28 cellular contexts compared by ENCODE assay signal in the genomic region with DNA sequence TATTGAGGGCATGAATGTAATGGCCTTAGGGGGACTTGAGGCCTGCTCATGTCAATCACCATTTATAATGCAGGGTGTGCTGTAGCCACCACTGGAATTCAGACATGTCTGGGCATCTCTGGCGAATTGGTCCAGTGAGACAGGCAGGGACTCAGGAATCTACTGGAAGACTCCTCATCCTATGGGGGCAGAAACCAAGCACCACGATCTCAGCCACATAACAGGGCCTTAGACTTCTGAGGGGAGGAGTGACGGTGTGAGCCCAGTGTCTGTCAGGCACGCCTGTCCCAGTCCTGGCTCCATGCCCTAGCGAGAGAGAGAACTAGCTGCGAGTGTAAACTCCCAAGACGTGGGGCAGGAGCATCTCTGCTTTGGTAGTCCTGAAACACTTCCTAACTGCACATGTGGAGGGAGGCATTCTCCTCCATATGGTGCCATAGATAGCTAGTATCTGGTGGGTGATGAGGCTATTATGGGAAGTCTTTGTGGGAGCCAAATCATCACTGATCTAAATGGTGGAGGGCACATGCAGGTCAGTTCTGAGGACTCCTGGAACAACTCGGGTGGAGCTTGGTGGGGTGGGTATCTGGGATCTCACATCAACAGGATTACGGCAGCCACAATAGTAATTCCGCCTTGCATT. TPM values are rescaled to one million over a fixed set of nuclear protein-coding genes. Genes with fewer than 3 reads are reported as not detected.
A peak's percentile ranks its signal among the peaks of the same experiment; 100 is the strongest.
DNase-seq lines count a peak whose midpoint lies in the region; ATAC-seq and TF ChIP-seq lines count a peak whose summit lies in the region.
"Had no signal": no experiment of that assay in that cellular context is flagged by ENCODE, and none has a peak within 500 bp of the region (broad histone marks: within the 10 kb centered on the region; RNA-seq: fewer than 3 reads in every experiment).

No MANE protein-coding gene starts in this region.

- no peaks in the 10 kb centered on the region for H3K27me3 Mint-ChIP-seq in activated naive CD8-positive, alpha-beta T cell treated with anti-CD3 and anti-CD28 coated beads, Interleukin-2, amount 10 ng/mL, durations not matched to agents 7 days and 5 days
- no peaks in the 10 kb centered on the region for H3K27me3 Mint-ChIP-seq in activated naive CD8-positive, alpha-beta T cell treated with anti-CD3 and anti-CD28 coated beads for 36 hours
- H3K27me3 Mint-ChIP-seq: effector memory CD8-positive, alpha-beta T cell; naive B cell had no signal

- TF ChIP-seq CTCF in mammary epithelial cell (conservative IDR thresholded peaks at IDR 0.05 in 1 of 2, IDR thresholded peaks at IDR 0.05 in 1 of 2; ENCODE audit: extremely low read depth in 1 of 2, insufficient read depth in 1 of 2, low read depth in 1 of 2, low read length in 2 of 2) (no peak), lower lobe of right lung (IDR thresholded peaks at IDR 0.05) (no peak), upper lobe of right lung (IDR thresholded peaks at IDR 0.05) (no peak)

- POLR2A ChIA-PET in activated naive CD8-positive, alpha-beta T cell treated with anti-CD3 and anti-CD28 coated beads, Interleukin-2, amount 10 ng/mL, durations not matched to agents 7 days and 5 days (lab: Charles Lee), result no interaction called here

- no peak for ATAC-seq in activated naive CD8-positive, alpha-beta T cell treated with anti-CD3 and anti-CD28 coated beads, Interleukin-2, amount 10 ng/mL, durations not matched to agents 7 days and 5 days (ENCODE audit: low read depth)
- ATAC-seq in lower lobe of right lung, result no peak
- no peak for ATAC-seq in upper lobe of right lung
- ATAC-seq: activated CD8-positive, alpha-beta T cell treated with anti-CD3 and anti-CD28 coated beads, Interleukin-2, amount 10 ng/mL, durations not matched to agents 7 days and 5 days; effector memory CD8-positive, alpha-beta T cell had no signal

- H3K4me3 ChIP-seq in mammary epithelial cell (replicated peaks in 1 of 3; ENCODE audit: insufficient read depth in 1 of 3, low read depth in 2 of 3, low read length in 3 of 3) (no peak overlapping the region), lower lobe of right lung (no peak overlapping the region), upper lobe of right lung (no peak overlapping the region)
- H3K4me3 ChIP-seq: ascending aorta, BLaER1, Peyer's patch, sigmoid colon, SK-N-MC, tibial artery had no signal

- H3K27ac ChIP-seq in mammary epithelial cell (ENCODE audit: insufficient read depth, low read depth, low read length), result peak overlapping the region; percentile 78
- peak overlapping the region; percentile 61 for H3K27ac ChIP-seq in lower lobe of right lung
- peak overlapping the region; percentile 38 for H3K27ac ChIP-seq in upper lobe of right lung
- H3K27ac ChIP-seq: ascending aorta, BLaER1, parathyroid adenoma, sigmoid colon, SK-N-MC, tibial artery had no signal

- H3K4me1 ChIP-seq in mammary epithelial cell (ENCODE audit: insufficient read depth, low read length) (peaks cover 46% of the 10 kb centered on the region), lower lobe of right lung (peaks cover 31% of the 10 kb centered on the region), upper lobe of right lung (peaks cover 23% of the 10 kb centered on the region)
- H3K4me1 ChIP-seq: ascending aorta, sigmoid colon had no signal

- peak overlapping the region; percentile 11 for H3K27ac Mint-ChIP-seq in activated naive CD8-positive, alpha-beta T cell treated with anti-CD3 and anti-CD28 coated beads, Interleukin-2, amount 10 ng/mL, durations not matched to agents 7 days and 5 days
- H3K27ac Mint-ChIP-seq in activated naive CD8-positive, alpha-beta T cell treated with anti-CD3 and anti-CD28 coated beads for 36 hours, result no peak overlapping the region
- H3K27ac Mint-ChIP-seq: activated CD8-positive, alpha-beta T cell treated with anti-CD3 and anti-CD28 coated beads, Interleukin-2, amount 10 ng/mL, durations not matched to agents 7 days and 5 days; effector memory CD8-positive, alpha-beta T cell had no signal

- in situ Hi-C loops in mammary epithelial cell (cut with MboI; ENCODE audit: low sequenced_read_pairs in 2 of 2), result loop anchor here in 1 of 2 donors (10.0 kb wide), 1 partner anchor 48 kb away; no protein-coding TSS in a partner anchor

- H3K4me1 Mint-ChIP-seq in activated naive CD8-positive, alpha-beta T cell treated with anti-CD3 and anti-CD28 coated beads, Interleukin-2, amount 10 ng/mL, durations not matched to agents 7 days and 5 days, result peaks cover 7% of the 10 kb centered on the region
- no peaks in the 10 kb centered on the region for H3K4me1 Mint-ChIP-seq in activated naive CD8-positive, alpha-beta T cell treated with anti-CD3 and anti-CD28 coated beads for 36 hours

- CTCF ChIA-PET in mammary epithelial cell (lab: Charles Lee; ENCODE audit: low non-redundant PET), result interaction anchor here (0.7 to 1.4 kb wide), 3 partner anchors 31 to 71 kb away, joined by 3 to 13 read pairs (median 7); no protein-coding TSS in a partner anchor

- no peaks in the 10 kb centered on the region for H3K36me3 ChIP-seq in mammary epithelial cell (ENCODE audit: insufficient read depth, low read length)
- H3K36me3 ChIP-seq in lower lobe of right lung, result no peaks in the 10 kb centered on the region
- no peaks in the 10 kb centered on the region for H3K36me3 ChIP-seq in upper lobe of right lung
- H3K36me3 ChIP-seq: ascending aorta, BLaER1, Peyer's patch, sigmoid colon, tibial artery had no signal

- dilution Hi-C loops in mammary epithelial cell (cut with HindIII; ENCODE audit: low sequenced_read_pairs), result no loop called here

- DNase-seq in activated naive CD8-positive, alpha-beta T cell treated with anti-CD3 and anti-CD28 coated beads, Interleukin-2, amount 10 ng/mL, durations not matched to agents 7 days and 5 days, result no peak
- DNase-seq in activated naive CD8-positive, alpha-beta T cell treated with anti-CD3 and anti-CD28 coated beads for 36 hours, result no peak
- DNase-seq in mammary epithelial cell, result peak; percentile 95
- DNase-seq in lower lobe of right lung, result no peak
- DNase-seq in upper lobe of right lung, result no peak
- DNase-seq in SW480 (ENCODE audit: low spot score), result no peak
- no peak for DNase-seq in nucleus accumbens (lab: John Stamatoyannopoulos, UW)
- no peak for DNase-seq in stimulated activated CD4-positive, alpha-beta T cell treated with anti-CD3 and anti-CD28 coated beads, Interleukin-4, amount 100 ng/mL, for 4 hours
- DNase-seq: 8988T; activated CD8-positive, alpha-beta T cell treated with anti-CD3 and anti-CD28 coated beads, Interleukin-2, amount 10 ng/mL, durations not matched to agents 7 days and 5 days; activated naive CD4-positive, alpha-beta T cell treated with Interleukin-2 at 50 U/mL for 16 hours; activated T-cell treated with anti-CD3 and anti-CD28 coated beads, Interleukin-2, amount 50 U/mL, for 1 hour; effector memory CD8-positive, alpha-beta T cell; head of caudate nucleus; naive B cell; NCI-H1105 treated with DMSO at 0.1 percent for 48 hours; NCI-H2107; NCI-H510A; NK-92 treated with Interleukin-12 subunit alpha and Interleukin-12 subunit beta, amount 100 ng/mL, for 24 hours; Peyer's patch; sigmoid colon; stimulated activated naive CD4-positive, alpha-beta T cell had no signal

- intact Hi-C loops in mammary epithelial cell (cut with micrococcal nuclease) (no loop called here), lower lobe of right lung (cut with DNase I) (loop anchor here (5.0 kb wide), 1 partner anchor 70 kb away; no protein-coding TSS in a partner anchor), upper lobe of right lung (cut with DNase I) (loop anchor here (5.0 kb wide), 1 partner anchor 65 kb away; no protein-coding TSS in a partner anchor)

- no peaks in the 10 kb centered on the region for H3K27me3 ChIP-seq in mammary epithelial cell (ENCODE audit: insufficient read depth, low read length)
- H3K27me3 ChIP-seq in lower lobe of right lung (ENCODE audit: low read depth), result no peaks in the 10 kb centered on the region
- no peaks in the 10 kb centered on the region for H3K27me3 ChIP-seq in upper lobe of right lung
- H3K27me3 ChIP-seq: ascending aorta, BLaER1, Peyer's patch, sigmoid colon, tibial artery had no signal

- peak overlapping the region; percentile 33 for H3K9ac ChIP-seq in mammary epithelial cell (ENCODE audit: insufficient read depth, low read length)
- H3K9ac ChIP-seq: BLaER1, parathyroid adenoma had no signal

- H3K4me2 ChIP-seq in mammary epithelial cell (ENCODE audit: insufficient read depth, low read depth, low read length), result peak overlapping the region; percentile 76
- H3K4me2 ChIP-seq: BLaER1 had no signal

- BruUV-seq in mammary epithelial cell (replicated peaks; lab: Mats Ljungman, UMichigan), result no TSS peak

- H3K9me3 ChIP-seq in mammary epithelial cell (replicated peaks; ENCODE audit: insufficient read depth, low read length), result no peaks in the 10 kb centered on the region
- H3K9me3 ChIP-seq in lower lobe of right lung, result no peaks in the 10 kb centered on the region
- H3K9me3 ChIP-seq in upper lobe of right lung, result no peaks in the 10 kb centered on the region
- H3K9me3 ChIP-seq: ascending aorta, BLaER1, Peyer's patch, sigmoid colon, tibial artery had no signal

- H3K79me2 ChIP-seq in mammary epithelial cell (ENCODE audit: insufficient read depth, low read length), result no peaks in the 10 kb centered on the region
- H3K79me2 ChIP-seq: parathyroid adenoma had no signal

- no peak overlapping the region for H3K4me3 Mint-ChIP-seq in activated naive CD8-positive, alpha-beta T cell treated with anti-CD3 and anti-CD28 coated beads, Interleukin-2, amount 10 ng/mL, durations not matched to agents 7 days and 5 days
- H3K4me3 Mint-ChIP-seq in activated naive CD8-positive, alpha-beta T cell treated with anti-CD3 and anti-CD28 coated beads for 36 hours, result no peak overlapping the region
- H3K4me3 Mint-ChIP-seq: activated CD8-positive, alpha-beta T cell treated with anti-CD3 and anti-CD28 coated beads, Interleukin-2, amount 10 ng/mL, durations not matched to agents 7 days and 5 days; effector memory CD8-positive, alpha-beta T cell had no signal

- H4K20me1 ChIP-seq in mammary epithelial cell (ENCODE audit: insufficient read depth, low read length), result no peaks in the 10 kb centered on the region
- H4K20me1 ChIP-seq: BLaER1 had no signal

- H3K36me3 Mint-ChIP-seq in activated naive CD8-positive, alpha-beta T cell treated with anti-CD3 and anti-CD28 coated beads, Interleukin-2, amount 10 ng/mL, durations not matched to agents 7 days and 5 days, result no peaks in the 10 kb centered on the region
- H3K36me3 Mint-ChIP-seq in activated naive CD8-positive, alpha-beta T cell treated with anti-CD3 and anti-CD28 coated beads for 36 hours, result no peaks in the 10 kb centered on the region
- H3K36me3 Mint-ChIP-seq: naive B cell had no signal

- WGBS in mammary epithelial cell (ENCODE audit: low coverage, missing lambda C conversion rate), result 30% methylated on average over 9 of the region's 10 CpGs

- H2AFZ ChIP-seq in mammary epithelial cell (ENCODE audit: low read depth, low read length), result peak overlapping the region; percentile 75

- no peaks in the 10 kb centered on the region for H3K9me3 Mint-ChIP-seq in activated naive CD8-positive, alpha-beta T cell treated with anti-CD3 and anti-CD28 coated beads, Interleukin-2, amount 10 ng/mL, durations not matched to agents 7 days and 5 days
- no peaks in the 10 kb centered on the region for H3K9me3 Mint-ChIP-seq in activated naive CD8-positive, alpha-beta T cell treated with anti-CD3 and anti-CD28 coated beads for 36 hours
- H3K9me3 Mint-ChIP-seq: effector memory CD8-positive, alpha-beta T cell had no signal

RNA-seq across cellular contexts. Expression of a gene that starts 29.8 kb away (rescaled TPM):
- 10 to 100 TPM; 49.8 to 57.1 TPM for total RNA-seq in activated naive CD8-positive, alpha-beta T cell treated with anti-CD3 and anti-CD28 coated beads, Interleukin-2, amount 10 ng/mL, durations not matched to agents 7 days and 5 days
- 10 to 100 TPM; 26.4 to 27.6 TPM for total RNA-seq in activated naive CD8-positive, alpha-beta T cell treated with anti-CD3 and anti-CD28 coated beads for 36 hours
- total RNA-seq in mammary epithelial cell (10 to 100 TPM; 34.3 to 75.0 TPM), lower lobe of right lung (46.9 TPM), upper lobe of right lung (44.8 TPM)
- 87.6 TPM for polyA plus RNA-seq in mammary epithelial cell
- polyA minus RNA-seq in mammary epithelial cell, result 83.3 TPM
- total RNA-seq: G401 had no signal
